1 cellular context compared by ENCODE assay signal in the genomic region with DNA sequence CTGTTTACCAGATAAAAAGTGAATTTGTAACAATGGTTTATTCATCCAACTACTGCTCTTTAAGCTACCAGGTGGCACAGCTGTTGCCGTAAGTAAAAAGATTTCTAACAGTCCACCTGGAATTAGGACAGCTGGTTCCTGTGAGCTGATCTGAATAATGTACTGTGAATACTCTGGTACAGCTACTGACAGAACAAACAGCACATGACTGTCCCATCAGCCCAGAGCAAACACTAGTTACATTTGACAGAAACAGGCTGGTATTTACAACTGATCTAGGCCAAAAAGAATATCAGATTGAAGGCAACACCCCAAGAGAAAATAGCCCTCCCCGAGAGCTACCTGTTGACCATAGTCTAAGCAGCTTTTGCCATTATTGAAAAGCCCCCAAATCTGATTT.
TF ChIP-seq lines count a peak whose summit lies in the region.

No MANE protein-coding gene starts in this region.

TF ChIP-seq in GM23338, 12 proteins besides CTCF, POLR2A, EP300 and RAD21 (continued from another document):
- TF ChIP-seq, protein P1, sequence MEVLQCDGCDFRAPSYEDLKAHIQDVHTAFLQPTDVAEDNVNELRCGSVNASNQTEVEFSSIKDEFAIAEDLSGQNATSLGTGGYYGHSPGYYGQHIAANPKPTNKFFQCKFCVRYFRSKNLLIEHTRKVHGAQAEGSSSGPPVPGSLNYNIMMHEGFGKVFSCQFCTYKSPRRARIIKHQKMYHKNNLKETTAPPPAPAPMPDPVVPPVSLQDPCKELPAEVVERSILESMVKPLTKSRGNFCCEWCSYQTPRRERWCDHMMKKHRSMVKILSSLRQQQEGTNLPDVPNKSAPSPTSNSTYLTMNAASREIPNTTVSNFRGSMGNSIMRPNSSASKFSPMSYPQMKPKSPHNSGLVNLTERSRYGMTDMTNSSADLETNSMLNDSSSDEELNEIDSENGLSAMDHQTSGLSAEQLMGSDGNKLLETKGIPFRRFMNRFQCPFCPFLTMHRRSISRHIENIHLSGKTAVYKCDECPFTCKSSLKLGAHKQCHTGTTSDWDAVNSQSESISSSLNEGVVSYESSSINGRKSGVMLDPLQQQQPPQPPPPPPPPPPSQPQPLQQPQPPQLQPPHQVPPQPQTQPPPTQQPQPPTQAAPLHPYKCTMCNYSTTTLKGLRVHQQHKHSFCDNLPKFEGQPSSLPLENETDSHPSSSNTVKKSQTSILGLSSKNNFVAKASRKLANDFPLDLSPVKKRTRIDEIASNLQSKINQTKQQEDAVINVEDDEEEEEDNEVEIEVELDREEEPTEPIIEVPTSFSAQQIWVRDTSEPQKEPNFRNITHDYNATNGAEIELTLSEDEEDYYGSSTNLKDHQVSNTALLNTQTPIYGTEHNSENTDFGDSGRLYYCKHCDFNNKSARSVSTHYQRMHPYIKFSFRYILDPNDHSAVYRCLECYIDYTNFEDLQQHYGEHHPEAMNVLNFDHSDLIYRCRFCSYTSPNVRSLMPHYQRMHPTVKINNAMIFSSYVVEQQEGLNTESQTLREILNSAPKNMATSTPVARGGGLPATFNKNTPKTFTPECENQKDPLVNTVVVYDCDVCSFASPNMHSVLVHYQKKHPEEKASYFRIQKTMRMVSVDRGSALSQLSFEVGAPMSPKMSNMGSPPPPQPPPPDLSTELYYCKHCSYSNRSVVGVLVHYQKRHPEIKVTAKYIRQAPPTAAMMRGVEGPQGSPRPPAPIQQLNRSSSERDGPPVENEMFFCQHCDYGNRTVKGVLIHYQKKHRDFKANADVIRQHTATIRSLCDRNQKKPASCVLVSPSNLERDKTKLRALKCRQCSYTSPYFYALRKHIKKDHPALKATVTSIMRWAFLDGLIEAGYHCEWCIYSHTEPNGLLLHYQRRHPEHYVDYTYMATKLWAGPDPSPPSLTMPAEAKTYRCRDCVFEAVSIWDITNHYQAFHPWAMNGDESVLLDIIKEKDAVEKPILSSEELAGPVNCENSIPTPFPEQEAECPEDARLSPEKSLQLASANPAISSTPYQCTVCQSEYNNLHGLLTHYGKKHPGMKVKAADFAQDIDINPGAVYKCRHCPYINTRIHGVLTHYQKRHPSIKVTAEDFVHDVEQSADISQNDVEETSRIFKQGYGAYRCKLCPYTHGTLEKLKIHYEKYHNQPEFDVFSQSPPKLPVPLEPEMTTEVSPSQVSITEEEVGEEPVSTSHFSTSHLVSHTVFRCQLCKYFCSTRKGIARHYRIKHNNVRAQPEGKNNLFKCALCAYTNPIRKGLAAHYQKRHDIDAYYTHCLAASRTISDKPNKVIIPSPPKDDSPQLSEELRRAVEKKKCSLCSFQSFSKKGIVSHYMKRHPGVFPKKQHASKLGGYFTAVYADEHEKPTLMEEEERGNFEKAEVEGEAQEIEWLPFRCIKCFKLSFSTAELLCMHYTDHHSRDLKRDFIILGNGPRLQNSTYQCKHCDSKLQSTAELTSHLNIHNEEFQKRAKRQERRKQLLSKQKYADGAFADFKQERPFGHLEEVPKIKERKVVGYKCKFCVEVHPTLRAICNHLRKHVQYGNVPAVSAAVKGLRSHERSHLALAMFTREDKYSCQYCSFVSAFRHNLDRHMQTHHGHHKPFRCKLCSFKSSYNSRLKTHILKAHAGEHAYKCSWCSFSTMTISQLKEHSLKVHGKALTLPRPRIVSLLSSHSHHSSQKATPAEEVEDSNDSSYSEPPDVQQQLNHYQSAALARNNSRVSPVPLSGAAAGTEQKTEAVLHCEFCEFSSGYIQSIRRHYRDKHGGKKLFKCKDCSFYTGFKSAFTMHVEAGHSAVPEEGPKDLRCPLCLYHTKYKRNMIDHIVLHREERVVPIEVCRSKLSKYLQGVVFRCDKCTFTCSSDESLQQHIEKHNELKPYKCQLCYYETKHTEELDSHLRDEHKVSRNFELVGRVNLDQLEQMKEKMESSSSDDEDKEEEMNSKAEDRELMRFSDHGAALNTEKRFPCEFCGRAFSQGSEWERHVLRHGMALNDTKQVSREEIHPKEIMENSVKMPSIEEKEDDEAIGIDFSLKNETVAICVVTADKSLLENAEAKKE (CRISPR knock-in tag; IDR thresholded peaks at IDR 0.05) = no peak
- TF ChIP-seq NANOG (IDR thresholded peaks at IDR 0.05; ENCODE audit: borderline replicate concordance) = no peak
